Comparison of ENCODE assay signal across 8 cellular contexts in the genomic region with DNA sequence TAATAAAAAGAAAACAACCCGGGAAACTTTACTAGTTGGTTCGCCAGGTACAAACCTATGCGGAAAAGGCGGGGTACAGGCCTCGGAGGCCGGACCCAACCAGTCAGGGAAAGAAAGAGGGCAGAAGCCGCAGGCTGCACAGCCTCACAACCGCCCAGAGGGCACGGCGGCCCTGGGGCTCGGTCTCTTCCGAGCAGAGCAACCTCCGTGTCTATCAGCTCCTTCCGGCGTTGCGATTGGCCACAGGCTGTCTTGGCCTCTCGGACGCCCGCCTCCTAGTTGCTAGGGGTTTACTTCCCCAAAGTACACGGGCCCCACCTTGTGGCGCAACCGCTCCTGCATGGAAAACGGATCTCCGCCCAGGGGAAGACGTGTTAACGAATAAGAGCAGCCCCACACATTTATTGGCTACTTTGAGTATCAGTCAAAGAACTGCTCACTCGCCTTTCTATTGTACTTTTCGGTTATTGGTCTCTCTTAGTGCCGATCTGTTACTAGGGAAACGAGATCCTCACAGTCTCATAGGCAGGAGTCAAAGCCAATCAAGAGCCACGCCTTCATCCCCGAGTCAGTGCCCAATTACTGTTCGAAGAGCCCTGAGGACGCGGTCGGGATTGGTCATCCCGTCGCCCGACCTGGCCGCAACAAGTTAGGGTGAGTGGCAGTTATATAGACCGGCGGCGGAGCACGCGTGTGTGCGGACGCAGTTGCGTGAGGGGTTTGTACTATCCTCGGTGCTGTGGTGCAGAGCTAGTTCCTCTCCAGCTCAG. TPM values are rescaled to one million over a fixed set of nuclear protein-coding genes. Genes with fewer than 3 reads are reported as not detected.
A peak's percentile ranks its signal among the peaks of the same experiment; 100 is the strongest.
DNase-seq lines count a peak whose midpoint lies in the region; ATAC-seq, FAIRE-seq and TF ChIP-seq lines count a peak whose summit lies in the region.

A gene (plus strand): TSS at position 696 of the 770 bp plus-strand sequence. CDS start 14,667 bp downstream, outside the sequence.

- peak within 1 kb of the TSS; percentile 98 for H3K27ac ChIP-seq in kidney (ENCODE audit: low read depth in 2 of 2, low read length in 2 of 2)

- no peaks in the 10 kb centered on the region for H3K27me3 ChIP-seq in BJ (ENCODE audit: control insufficient read depth, insufficient read depth, low read length)

- CTCF ChIA-PET in BJ (lab: Yijun Ruan, JAX) = interaction anchor here (0.7 to 2.3 kb wide), 8 partner anchors 10 to 239 kb away, joined by 3 to 19 read pairs (median 6); no protein-coding TSS in a partner anchor
- CTCF ChIA-PET in activated CD4-positive, alpha-beta T cell treated with anti-CD3 and anti-CD28 coated beads for 36 hours (lab: Charles Lee) = interaction anchor here (0.6 to 3.6 kb wide), 16 partner anchors 8 to 689 kb away, joined by 3 to 19 read pairs (median 4); a partner anchor contains a TSS

- ATAC-seq in HG03442 (IDR thresholded peaks at IDR 0.05; ENCODE audit: unreplicated experiment) = peak; percentile 78
- peak; percentile 84 for ATAC-seq in activated CD4-positive, alpha-beta T cell treated with anti-CD3 and anti-CD28 coated beads for 36 hours

- no peak within 1 kb of the TSS for H3K4me3 Mint-ChIP-seq in activated CD4-positive, alpha-beta T cell treated with anti-CD3 and anti-CD28 coated beads for 36 hours

- H3K36me3 ChIP-seq in BJ (ENCODE audit: control insufficient read depth, insufficient read depth, low read length) = no peaks in the 10 kb centered on the region; the same call in 1 of the 2 replicates
- H3K36me3 ChIP-seq in kidney (ENCODE audit: control insufficient read depth in 1 of 2, insufficient read depth in 2 of 2, low read length in 2 of 2) = no peaks in the 10 kb centered on the region

- no peaks in the 10 kb centered on the region for H3K9me3 ChIP-seq in kidney (ENCODE audit: control insufficient read depth in 1 of 2, low read length in 2 of 2)

- peak; percentile 65 for TF ChIP-seq CTCF in BJ (IDR thresholded peaks at IDR 0.05; ENCODE audit: insufficient read depth, low read depth, low read length)
- TF ChIP-seq CTCF in choroid plexus epithelial cell (conservative IDR thresholded peaks at IDR 0.05; ENCODE audit: low read depth, low read length) = peak; percentile 73
- peak; percentile 68 for TF ChIP-seq CTCF in kidney (IDR thresholded peaks at IDR 0.05; ENCODE audit: borderline replicate concordance, extremely low read depth, insufficient read depth)

- intact Hi-C loops in activated CD4-positive, alpha-beta T cell treated with anti-CD3 and anti-CD28 coated beads for 36 hours (cut with DNase I, micrococcal nuclease) = loop anchor here (1.0 to 10.0 kb wide), 12 partner anchors 13 to 1767 kb away; a partner anchor contains a TSS
- intact Hi-C loops in kidney (cut with DNase I) = no loop called here

- POLR2A ChIA-PET in BJ (lab: Charles Lee) = interaction anchor here (0.5 to 1.3 kb wide), 6 partner anchors 13 to 1394 kb away, joined by 3 to 7 read pairs (median 4); a partner anchor contains a TSS
- POLR2A ChIA-PET in activated CD4-positive, alpha-beta T cell treated with anti-CD3 and anti-CD28 coated beads for 36 hours (lab: Charles Lee) = interaction anchor here (0.6 to 2.8 kb wide), 13 partner anchors 12 to 582 kb away, joined by 3 to 28 read pairs (median 4); a partner anchor contains a TSS

- no peaks in the 10 kb centered on the region for H3K9me3 Mint-ChIP-seq in activated CD4-positive, alpha-beta T cell treated with anti-CD3 and anti-CD28 coated beads for 36 hours (ENCODE audit: low read depth)

- peaks cover 27% of the 10 kb centered on the region for H3K36me3 Mint-ChIP-seq in activated CD4-positive, alpha-beta T cell treated with anti-CD3 and anti-CD28 coated beads for 36 hours (ENCODE audit: low read depth)

- peaks cover 32% of the 10 kb centered on the region for H3K4me1 Mint-ChIP-seq in activated CD4-positive, alpha-beta T cell treated with anti-CD3 and anti-CD28 coated beads for 36 hours

- DNase-seq in BJ (ENCODE audit: low read depth) (peak; percentile 100), GM19238 (ENCODE audit: insufficient read length, low spot score) (peak; percentile 93), NCI-H524 (lab: John Stamatoyannopoulos, UW) (peak; percentile 100), choroid plexus epithelial cell (ENCODE audit: low read depth) (peak; percentile 100), kidney (peak; percentile 100)
- DNase-seq in activated CD4-positive, alpha-beta T cell treated with anti-CD3 and anti-CD28 coated beads for 36 hours = peak; percentile 100
- peak; percentile 99 for DNase-seq in stimulated activated CD4-positive, alpha-beta T cell treated with anti-CD3 and anti-CD28 coated beads, Interleukin-15, amount 100 ng/mL, for 24 hours

- H3K4me1 ChIP-seq in kidney (ENCODE audit: control insufficient read depth in 1 of 2, insufficient read depth in 1 of 2, low read depth in 1 of 2, low read length in 2 of 2) = peaks cover 5 to 12% of the 10 kb centered on the region in 2 donors

- peak within 1 kb of the TSS; percentile 92 to 95 for H3K9ac ChIP-seq in kidney (ENCODE audit: low read length in 2 of 2)

- no peaks in the 10 kb centered on the region for H3K27me3 Mint-ChIP-seq in activated CD4-positive, alpha-beta T cell treated with anti-CD3 and anti-CD28 coated beads for 36 hours

- H3K4me3 ChIP-seq in BJ (ENCODE audit: low read depth, low read length) = peak within 1 kb of the TSS; percentile 71
- peak within 1 kb of the TSS; percentile 73 for H3K4me3 ChIP-seq in choroid plexus epithelial cell (ENCODE audit: low read depth, low read length)
- peak within 1 kb of the TSS; percentile 71 to 91 for H3K4me3 ChIP-seq in kidney (ENCODE audit: low read length in 2 of 2)

- H3K27ac Mint-ChIP-seq in activated CD4-positive, alpha-beta T cell treated with anti-CD3 and anti-CD28 coated beads for 36 hours = peak within 1 kb of the TSS; percentile 73

- FAIRE-seq in kidney (lab: Jason Lieb, UNC) = peak; percentile 99

RNA-seq across cellular contexts. Expression of the gene that starts here (rescaled TPM):
- polyA plus RNA-seq in BJ (2011; rRNA removed) = 59.1 and 100 TPM in 2 replicates
- polyA minus RNA-seq in BJ (2011; rRNA and poly(A)+ RNA removed) = 120 and 160 TPM in 2 replicates
- total RNA-seq in activated CD4-positive, alpha-beta T cell treated with anti-CD3 and anti-CD28 coated beads for 36 hours = 100 to 1,000 TPM; 253 to 280 TPM
- total RNA-seq in kidney = 165 TPM
- polyA plus RNA-seq in kidney (ENCODE audit: insufficient read depth, low read depth, low replicate concordance) = 34.2 TPM

Comparison
In these comparisons a context has a peak if more than half of its experiments do, and no peak if none do; other contexts are left out.
1. Peak in every context shown above with its lines: DNase-seq, ATAC-seq, H3K4me3 ChIP-seq and H3K27ac ChIP-seq.